In genomic region chr7:17152698-17153097, GRCh38 we compare ENCODE assay signal across 11 cellular contexts.
DNase-seq lines count a peak whose midpoint lies in the region; ATAC-seq and TF ChIP-seq lines count a peak whose summit lies in the region.
"Had no signal": no experiment of that assay in that cellular context is flagged by ENCODE, and none has a peak within 500 bp of the region (broad histone marks: within the 10 kb centered on the region; RNA-seq: fewer than 3 reads in every experiment).

No MANE protein-coding gene starts in this region.

- 47% methylated on average over 3 of the region's 3 CpGs for WGBS in SK-N-SH (ENCODE audit: low lambda C conversion rate)

- H3K4me1 Mint-ChIP-seq in nephron progenitor cell = no peaks in the 10 kb centered on the region

- no peaks in the 10 kb centered on the region for H3F3A ChIP-seq in SK-N-SH (replicated peaks; ENCODE audit: insufficient read depth)

- no peaks in the 10 kb centered on the region for H3K9me3 Mint-ChIP-seq in nephron progenitor cell

- H3K9ac ChIP-seq in SK-N-SH = no peak overlapping the region

- H3K27ac ChIP-seq in lower lobe of right lung (no peak overlapping the region), SK-N-SH (ENCODE audit: low read depth in 2 of 2, low read length in 1 of 2) (no peak overlapping the region)

- H2AFZ ChIP-seq in SK-N-SH (ENCODE audit: low read depth) = no peak overlapping the region

- CTCF ChIA-PET in SK-N-SH (lab: Yijun Ruan, JAX) = no interaction called here

- H3K4me3 Mint-ChIP-seq in nephron progenitor cell = no peak overlapping the region

- ATAC-seq in GM18511 (IDR thresholded peaks at IDR 0.05; ENCODE audit: unreplicated experiment) = peak; percentile 69
- peak; percentile 73 for ATAC-seq in GM21717 (IDR thresholded peaks at IDR 0.05; ENCODE audit: unreplicated experiment)
- ATAC-seq in HG03571 (IDR thresholded peaks at IDR 0.05; ENCODE audit: unreplicated experiment) = peak; percentile 46
- ATAC-seq in lower lobe of right lung = peak; percentile 69 to 73

- no peaks in the 10 kb centered on the region for H3K79me2 ChIP-seq in SK-N-SH (ENCODE audit: insufficient read depth)

- H3K4me1 ChIP-seq in lower lobe of right lung (no peaks in the 10 kb centered on the region), SK-N-SH (ENCODE audit: control insufficient read depth in 1 of 2, insufficient read depth in 2 of 2, low read depth in 1 of 2, low read length in 1 of 2) (no peaks in the 10 kb centered on the region)

- DNase-seq in lower lobe of right lung (no peak), NCI-H2171 treated with DMSO at 0.1 percent for 48 hours (lab: John Stamatoyannopoulos, UW) (no peak), nephron progenitor cell (no peak), NCI-H2171 (lab: John Stamatoyannopoulos, UW) (no peak), SK-N-SH (no peak)
- DNase-seq: activated CD4-positive, alpha-beta T cell treated with anti-CD3 and anti-CD28 coated beads, Interleukin-2, amount 50 U/mL, for 4 hours; NCI-H2029 treated with DMSO at 0.1 percent for 48 hours; SHP77 had no signal

- TF ChIP-seq EP300 in SK-N-SH (IDR thresholded peaks at IDR 0.05; ENCODE audit: borderline replicate concordance in 1 of 2, low read depth in 1 of 2, low read length in 1 of 2) = no peak

- no peaks in the 10 kb centered on the region for H3K9me2 ChIP-seq in SK-N-SH

- H3K36me3 Mint-ChIP-seq in nephron progenitor cell (ENCODE audit: low read depth) = no peaks in the 10 kb centered on the region

- H3K27me3 Mint-ChIP-seq in nephron progenitor cell (ENCODE audit: low read depth, poor library complexity) = peaks cover 3% of the 10 kb centered on the region

- no peak overlapping the region for H3K4me3 ChIP-seq in lower lobe of right lung
- H3K4me3 ChIP-seq in SK-N-SH (ENCODE audit: low read depth in 2 of 2, low read length in 1 of 2) = no peak overlapping the region

- no peaks in the 10 kb centered on the region for H3K27me3 ChIP-seq in lower lobe of right lung (ENCODE audit: low read depth)
- peaks cover 15% of the 10 kb centered on the region for H3K27me3 ChIP-seq in SK-N-SH (ENCODE audit: insufficient read depth)

- intact Hi-C loops in lower lobe of right lung (cut with DNase I) = no loop called here

- no peak overlapping the region for H3K4me2 ChIP-seq in SK-N-SH

- H3K36me3 ChIP-seq in lower lobe of right lung (no peaks in the 10 kb centered on the region), SK-N-SH (replicated peaks in 1 of 2; ENCODE audit: control insufficient read depth in 1 of 2, insufficient read depth in 2 of 2, low read length in 1 of 2) (no peaks in the 10 kb centered on the region)

- no peak overlapping the region for H3K27ac Mint-ChIP-seq in nephron progenitor cell

- TF ChIP-seq RAD21 in SK-N-SH (IDR thresholded peaks at IDR 0.05; ENCODE audit: low read length) = no peak

- no peaks in the 10 kb centered on the region for H4K20me1 ChIP-seq in SK-N-SH (ENCODE audit: insufficient read depth)

- TF ChIP-seq CTCF in lower lobe of right lung (IDR thresholded peaks at IDR 0.05) (no peak), nephron progenitor cell (IDR thresholded peaks at IDR 0.05) (no peak), SK-N-SH (IDR thresholded peaks at IDR 0.05) (no peak)

- POLR2A ChIA-PET in SK-N-SH (lab: Yijun Ruan, JAX) = no interaction called here

- H3K9me3 ChIP-seq in lower lobe of right lung (no peaks in the 10 kb centered on the region), SK-N-SH (no peaks in the 10 kb centered on the region)

TF ChIP-seq in SK-N-SH, 30 proteins besides CTCF, POLR2A, EP300 and RAD21:
- TF ChIP-seq TCF12 (IDR thresholded peaks at IDR 0.05) (no peak), NRF1 (IDR thresholded peaks at IDR 0.05; ENCODE audit: low read depth, low read length) (no peak), EZH2phosphoT487 (IDR thresholded peaks at IDR 0.05; ENCODE audit: borderline replicate concordance, low read depth) (no peak), IRF3 (IDR thresholded peaks at IDR 0.05; ENCODE audit: low read depth, low read length) (no peak), MXI1 (IDR thresholded peaks at IDR 0.05; ENCODE audit: low read depth, low read length) (no peak), REST (IDR thresholded peaks at IDR 0.05; ENCODE audit: low read depth, low read length) (no peak), USF2 (IDR thresholded peaks at IDR 0.05; ENCODE audit: borderline replicate concordance, low read depth, low read length) (no peak)
